In the genomic region with DNA sequence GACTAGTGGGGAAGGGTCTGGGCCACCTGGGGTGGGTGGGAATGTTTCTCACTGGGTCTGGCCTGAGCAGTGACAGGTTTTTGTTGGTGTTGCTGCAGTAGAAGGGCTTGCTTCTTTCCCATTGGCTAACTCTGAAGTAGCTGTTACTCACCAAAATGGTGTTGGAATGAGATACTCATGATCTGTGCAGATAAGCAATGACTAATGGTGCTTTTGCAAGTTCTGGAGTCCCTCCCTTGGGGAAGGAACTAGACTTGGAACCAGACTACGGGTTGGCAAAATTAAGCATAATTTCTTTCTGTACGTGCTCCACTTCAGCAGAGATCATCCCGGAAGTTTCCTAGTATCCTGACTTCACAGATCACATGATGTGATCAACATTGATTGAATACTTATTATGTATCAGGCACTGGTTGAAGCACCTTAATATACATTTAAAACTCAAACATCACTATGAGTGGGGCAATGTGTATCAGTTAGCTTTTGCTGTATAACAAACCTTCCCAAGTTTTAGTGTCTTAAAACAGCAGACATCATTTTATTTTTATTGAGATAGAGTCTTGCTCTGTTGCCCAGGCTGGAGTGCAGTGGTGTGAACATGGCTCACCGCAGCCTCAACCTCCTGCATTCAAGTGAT, we compare ENCODE assay signal across 18 cellular contexts. TPM values are rescaled to one million over a fixed set of nuclear protein-coding genes. Genes with fewer than 3 reads are reported as not detected.
DNase-seq lines count a peak whose midpoint lies in the region; ATAC-seq, FAIRE-seq and TF ChIP-seq lines count a peak whose summit lies in the region.
"Had no signal": no experiment of that assay in that cellular context is flagged by ENCODE, and none has a peak within 500 bp of the region (broad histone marks: within the 10 kb centered on the region; RNA-seq: fewer than 3 reads in every experiment).

No MANE protein-coding gene starts in this region.

- H2AFZ ChIP-seq in IMR-90 (replicated peaks; ENCODE audit: low read length, poor library complexity) (no peak overlapping the region), astrocyte (ENCODE audit: low read depth, low read length) (no peak overlapping the region)

- H3K36me3 ChIP-seq in IMR-90 (ENCODE audit: control insufficient read depth, insufficient read depth, low read length) (no peaks in the 10 kb centered on the region), astrocyte (ENCODE audit: insufficient read depth, low read length) (no peaks in the 10 kb centered on the region)
- no peaks in the 10 kb centered on the region for H3K36me3 ChIP-seq in CD8-positive, alpha-beta T cell (ENCODE audit: insufficient read depth, low read length)
- H3K36me3 ChIP-seq: BLaER1, ovary, stomach had no signal

- H3K27ac ChIP-seq in IMR-90 (ENCODE audit: insufficient read depth, low read length), result no peak overlapping the region
- H3K27ac ChIP-seq in astrocyte (ENCODE audit: low read depth, low read length), result no peak overlapping the region
- H3K27ac ChIP-seq in CD8-positive, alpha-beta T cell (ENCODE audit: low read depth, low read length), result no peak overlapping the region
- no peak overlapping the region for H3K27ac ChIP-seq in right cardiac atrium (ENCODE audit: low read length)
- H3K27ac ChIP-seq: BLaER1, ovary, stomach had no signal

- H3K27me3 ChIP-seq in IMR-90 (ENCODE audit: control insufficient read depth, insufficient read depth, low read length) (no peaks in the 10 kb centered on the region), astrocyte (ENCODE audit: insufficient read depth, low read length) (no peaks in the 10 kb centered on the region), right cardiac atrium (ENCODE audit: control insufficient read depth, insufficient read depth) (no peaks in the 10 kb centered on the region)
- no peaks in the 10 kb centered on the region for H3K27me3 ChIP-seq in CD8-positive, alpha-beta T cell (ENCODE audit: insufficient read depth, low read length)
- H3K27me3 ChIP-seq: BLaER1, ovary had no signal

- no peak overlapping the region for H3K4me3 ChIP-seq in IMR-90 (ENCODE audit: insufficient read depth, low read depth, low read length)
- H3K4me3 ChIP-seq in astrocyte (ENCODE audit: insufficient read depth, low read depth, low read length), result no peak overlapping the region
- H3K4me3 ChIP-seq in CD8-positive, alpha-beta T cell (ENCODE audit: low read depth, low read length), result no peak overlapping the region
- H3K4me3 ChIP-seq in right cardiac atrium (ENCODE audit: low read length), result no peak overlapping the region
- H3K4me3 ChIP-seq: BLaER1, ovary, stomach had no signal

- dilution Hi-C loops in IMR-90 (cut with HindIII; ENCODE audit: low sequenced_read_pairs, unreplicated experiment), result no loop called here

- no CpG with 5 or more reads among the region's 4 CpGs for WGBS in IMR-90 (ENCODE audit: extremely low coverage in 2 of 2, insufficient read length in 1 of 2), 2 experiments
- WGBS in right cardiac atrium, result 78% methylated on average over 4 of the region's 4 CpGs

- no peak overlapping the region for H3K4ac ChIP-seq in IMR-90 (ENCODE audit: low read depth, low read length)

- H3K9me1 ChIP-seq in IMR-90 (ENCODE audit: insufficient read depth, low read length), result no peaks in the 10 kb centered on the region

- CTCF ChIA-PET in IMR-90 (lab: Yijun Ruan, JAX), result no interaction called here
- CTCF ChIA-PET in CD8-positive, alpha-beta T cell (lab: Charles Lee), result interaction anchor here (1.3 to 1.6 kb wide), 3 partner anchors 13 to 468 kb away, joined by 3 to 6 read pairs (median 3); no protein-coding TSS in a partner anchor

- H3K23ac ChIP-seq in IMR-90 (ENCODE audit: low read depth, low read length), result no peak overlapping the region

- no peak for TF ChIP-seq RAD21 in IMR-90 (IDR thresholded peaks at IDR 0.05; ENCODE audit: low read length)

- peaks cover 2% of the 10 kb centered on the region for H3K9me3 Mint-ChIP-seq in astrocyte (ENCODE audit: unreplicated experiment)
- H3K9me3 Mint-ChIP-seq in CD8-positive, alpha-beta T cell, result no peaks in the 10 kb centered on the region

- H3K36me3 Mint-ChIP-seq in astrocyte (ENCODE audit: low read depth, unreplicated experiment), result no peaks in the 10 kb centered on the region
- no peaks in the 10 kb centered on the region for H3K36me3 Mint-ChIP-seq in CD8-positive, alpha-beta T cell

- POLR2A ChIA-PET in IMR-90 (lab: Charles Lee; ENCODE audit: unreplicated experiment), result no interaction called here
- POLR2A ChIA-PET in CD8-positive, alpha-beta T cell (lab: Charles Lee), result no interaction called here

- no peak overlapping the region for H2AK5ac ChIP-seq in IMR-90 (ENCODE audit: low read depth, low read length)

- peaks cover 2% of the 10 kb centered on the region for H3K4me1 Mint-ChIP-seq in astrocyte (ENCODE audit: low read depth, unreplicated experiment)
- H3K4me1 Mint-ChIP-seq in CD8-positive, alpha-beta T cell (ENCODE audit: low read depth), result peaks cover 3% of the 10 kb centered on the region

- no peaks in the 10 kb centered on the region for H3K9me3 ChIP-seq in IMR-90 (ENCODE audit: control insufficient read depth, insufficient read depth, low read length)
- no peaks in the 10 kb centered on the region for H3K9me3 ChIP-seq in astrocyte (ENCODE audit: insufficient read depth, low read depth, low read length)
- H3K9me3 ChIP-seq in CD8-positive, alpha-beta T cell (ENCODE audit: low read length), result no peaks in the 10 kb centered on the region
- H3K9me3 ChIP-seq in right cardiac atrium (ENCODE audit: control insufficient read depth, low read length), result no peaks in the 10 kb centered on the region
- H3K9me3 ChIP-seq: BLaER1, ovary had no signal

- H3K56ac ChIP-seq in IMR-90 (ENCODE audit: extremely low read depth, insufficient read depth, low read length), result no peak overlapping the region

- no peaks in the 10 kb centered on the region for H3K79me2 ChIP-seq in astrocyte (ENCODE audit: insufficient read depth, low read length)

- no peak for FAIRE-seq in astrocyte (lab: Jason Lieb, UNC)

- no peak overlapping the region for H3K4me3 Mint-ChIP-seq in astrocyte (ENCODE audit: unreplicated experiment)
- H3K4me3 Mint-ChIP-seq in CD8-positive, alpha-beta T cell, result no peak overlapping the region

- H3K79me1 ChIP-seq in IMR-90 (ENCODE audit: low read depth in 1 of 2, low read length in 2 of 2), result no peaks in the 10 kb centered on the region

- no peak overlapping the region for H3K18ac ChIP-seq in IMR-90 (ENCODE audit: low read depth, low read length)

- no peak overlapping the region for H3K27ac Mint-ChIP-seq in astrocyte (ENCODE audit: unreplicated experiment)
- H3K27ac Mint-ChIP-seq in CD8-positive, alpha-beta T cell, result no peak overlapping the region

- H2BK5ac ChIP-seq in IMR-90 (ENCODE audit: low read depth, low read length, poor library complexity, severe bottlenecking), result no peak overlapping the region

- in situ Hi-C loops in IMR-90 (cut with MboI; ENCODE audit: low sequenced_read_pairs), result no loop called here

- no peak overlapping the region for H2BK120ac ChIP-seq in IMR-90 (ENCODE audit: low read depth, low read length)

- H3K9ac ChIP-seq in IMR-90 (ENCODE audit: low read depth, low read length) (no peak overlapping the region), astrocyte (ENCODE audit: low read length) (no peak overlapping the region)
- H3K9ac ChIP-seq: BLaER1 had no signal

- H2AK9ac ChIP-seq in IMR-90 (replicated peaks; ENCODE audit: low read depth, low read length, poor library complexity), result no peak overlapping the region

- DNase-seq in CD1c-positive myeloid dendritic cell (ENCODE audit: extremely low spot score), result peak; percentile 12
- DNase-seq in IMR-90, result peak; percentile 9
- DNase-seq in astrocyte (ENCODE audit: low read depth), result peak; percentile 18
- peak; percentile 45 for DNase-seq in iris pigment epithelial cell (ENCODE audit: low read depth)
- DNase-seq in CD8-positive, alpha-beta T cell, result no peak
- no peak for DNase-seq in right cardiac atrium
- no peak for DNase-seq in NCI-H1417 (lab: John Stamatoyannopoulos, UW)
- DNase-seq: activated gamma-delta T cell treated with Interleukin-2 at 50 U/mL for 16 hours; effector CD4-positive, alpha-beta T cell; islet precursor cell; NCI-H1417 treated with DMSO at 0.1 percent for 48 hours; NCI-H2227 treated with DMSO at 0.1 percent for 48 hours; ovary; stomach had no signal

- TF ChIP-seq CTCF in IMR-90 (conservative IDR thresholded peaks at IDR 0.05; ENCODE audit: low read depth, low read length) (no peak), astrocyte (IDR thresholded peaks at IDR 0.05; ENCODE audit: insufficient read depth, low read depth, low read length) (no peak)
- no peak for TF ChIP-seq CTCF in CD8-positive, alpha-beta T cell (IDR thresholded peaks at IDR 0.05)

- ATAC-seq in IMR-90 (ENCODE audit: low read depth), result no peak
- ATAC-seq in HG02884 (IDR thresholded peaks at IDR 0.05; ENCODE audit: unreplicated experiment), result no peak
- ATAC-seq in CD8-positive, alpha-beta T cell, result no peak
- ATAC-seq in right cardiac atrium, result no peak
- ATAC-seq: SK-N-SH treated with all-trans-retinoic acid at 6 μM for 48 hours had no signal

- no TSS peak for BruUV-seq in IMR-90 (replicated peaks; lab: Mats Ljungman, UMichigan)

- no peak overlapping the region for H2BK15ac ChIP-seq in IMR-90 (ENCODE audit: low read depth, low read length)

- H4K20me1 ChIP-seq in IMR-90 (ENCODE audit: insufficient read depth, low read length), result no peaks in the 10 kb centered on the region
- H4K20me1 ChIP-seq in astrocyte (ENCODE audit: insufficient read depth, low read length), result no peaks in the 10 kb centered on the region
- H4K20me1 ChIP-seq: BLaER1 had no signal

- H4K5ac ChIP-seq in IMR-90 (ENCODE audit: low read depth, low read length), result no peak overlapping the region

- H3K4me2 ChIP-seq in IMR-90 (ENCODE audit: low read depth, low read length) (no peak overlapping the region), astrocyte (ENCODE audit: low read length) (no peak overlapping the region)
- H3K4me2 ChIP-seq: BLaER1 had no signal

- H4K91ac ChIP-seq in IMR-90 (ENCODE audit: insufficient read depth, low read depth, low read length), result no peak overlapping the region

- no peak overlapping the region for H4K8ac ChIP-seq in IMR-90 (ENCODE audit: low read depth in 2 of 2, low read length in 2 of 2)

- H3K4me1 ChIP-seq in IMR-90 (ENCODE audit: control insufficient read depth, insufficient read depth, low read length) (no peaks in the 10 kb centered on the region), astrocyte (ENCODE audit: insufficient read depth, low read length) (no peaks in the 10 kb centered on the region), right cardiac atrium (ENCODE audit: control insufficient read depth, insufficient read depth, low read length) (no peaks in the 10 kb centered on the region)
- no peaks in the 10 kb centered on the region for H3K4me1 ChIP-seq in CD8-positive, alpha-beta T cell (ENCODE audit: insufficient read depth, low read length)

- intact Hi-C loops in IMR-90 (cut with micrococcal nuclease), result no loop called here
- intact Hi-C loops in CD8-positive, alpha-beta T cell (cut with DNase I, micrococcal nuclease), result no loop called here
- intact Hi-C loops in right cardiac atrium (cut with DNase I), result no loop called here

- no peak overlapping the region for H2BK20ac ChIP-seq in IMR-90 (ENCODE audit: low read depth, low read length)

- no peak for TF ChIP-seq POLR2A in IMR-90 (IDR thresholded peaks at IDR 0.05; ENCODE audit: low read depth, low read length)

- peaks cover 20% of the 10 kb centered on the region for H3K27me3 Mint-ChIP-seq in astrocyte (ENCODE audit: low read depth, unreplicated experiment)
- peaks cover 24% of the 10 kb centered on the region for H3K27me3 Mint-ChIP-seq in CD8-positive, alpha-beta T cell (ENCODE audit: low read depth)

- H3K14ac ChIP-seq in IMR-90 (replicated peaks; ENCODE audit: low read depth, low read length), result no peak overlapping the region

RNA-seq across cellular contexts. Expression of gene CHP2, which starts 30.1 kb away (rescaled TPM):
- total RNA-seq in IMR-90 (2012; rRNA removed), result not detected in 2 replicates
- not detected in 2 replicates for polyA plus RNA-seq in IMR-90 (2012; rRNA removed)
- polyA plus RNA-seq in IMR-90 (2012; cell fraction: cytosol; rRNA removed), result not detected in 2 replicates
- polyA plus RNA-seq in IMR-90 (2012; cell fraction: nucleus; rRNA removed; ENCODE audit: low replicate concordance), result not detected in 2 replicates
- not detected in 2 replicates for total RNA-seq in astrocyte
- not detected for total RNA-seq in CD8-positive, alpha-beta T cell
- not detected for total RNA-seq in right cardiac atrium
- 0.07 TPM for polyA plus RNA-seq in right cardiac atrium
- total RNA-seq: glomerular endothelial cell had no signal

RNA-seq across cellular contexts. Expression of gene PRKCB, which starts 50.9 kb away (rescaled TPM):
- total RNA-seq in IMR-90 (2012; rRNA removed) (under 0.01 TPM in 1 of 2 replicates, not detected in the other), astrocyte (2.1 and 2.5 TPM in 2 replicates), right cardiac atrium (1 to 10 TPM; 2.8 to 4.1 (median 3.7) TPM)
- polyA plus RNA-seq in IMR-90 (2012; rRNA removed) (not detected in 2 replicates), right cardiac atrium (0.41 TPM)
- polyA plus RNA-seq in IMR-90 (2012; cell fraction: cytosol; rRNA removed), result not detected in 2 replicates
- not detected in 2 replicates for polyA plus RNA-seq in IMR-90 (2012; cell fraction: nucleus; rRNA removed; ENCODE audit: low replicate concordance)
- total RNA-seq in CD8-positive, alpha-beta T cell, result 10 to 100 TPM; 62.8 to 64.4 TPM
- total RNA-seq: glomerular endothelial cell had no signal

Comparison
In these comparisons a context has a peak if more than half of its experiments do, and no peak if none do; other contexts are left out.
1. DNase-seq: peak in CD1c-positive myeloid dendritic cell (single experiment), IMR-90 (single experiment), astrocyte (single experiment) and iris pigment epithelial cell (single experiment); none in CD8-positive, alpha-beta T cell (0 of 7), right cardiac atrium (0 of 3) and NCI-H1417 (0 of 3).
2. RNA of gene PRKCB, which starts 50.9 kb away (total RNA-seq): 62.8 to 64.4 TPM in CD8-positive, alpha-beta T cell; 2.8 to 4.1 TPM in right cardiac atrium, 2.1 to 2.5 TPM in astrocyte and under 0.01 TPM in IMR-90; every median in the first group is over 10 times any median in the second.